Comparison of ENCODE assay signal across 21 cellular contexts in genomic region chr14:69017706-69018105, GRCh38. TPM values are rescaled to one million over a fixed set of nuclear protein-coding genes. Genes with fewer than 3 reads are reported as not detected.
DNase-seq lines count a peak whose midpoint lies in the region; ATAC-seq, FAIRE-seq and TF ChIP-seq lines count a peak whose summit lies in the region.
"Had no signal": no experiment of that assay in that cellular context is flagged by ENCODE, and none has a peak within 500 bp of the region (broad histone marks: within the 10 kb centered on the region; RNA-seq: fewer than 3 reads in every experiment).

No MANE protein-coding gene starts in this region.

- H3K36me3 ChIP-seq in HepG2 (replicated peaks in 1 of 2; ENCODE audit: control insufficient read depth in 1 of 2, insufficient read depth in 2 of 2, low read length in 2 of 2): no peaks in the 10 kb centered on the region
- H3K36me3 ChIP-seq in right lobe of liver: no peaks in the 10 kb centered on the region
- H3K36me3 ChIP-seq in K562 (ENCODE audit: control insufficient read depth, insufficient read depth, low read length): no peaks in the 10 kb centered on the region
- H3K36me3 ChIP-seq in heart left ventricle: no peaks in the 10 kb centered on the region
- H3K36me3 ChIP-seq: BLaER1, HAP-1 had no signal

- H3K9me3 ChIP-seq in HepG2 (ENCODE audit: low read length) (no peaks in the 10 kb centered on the region), right lobe of liver (no peaks in the 10 kb centered on the region), K562 (replicated peaks; ENCODE audit: control insufficient read depth, insufficient read depth, low read depth, low read length) (no peaks in the 10 kb centered on the region), heart left ventricle (no peaks in the 10 kb centered on the region)
- H3K9me3 ChIP-seq: BLaER1, Caco-2, HAP-1 had no signal

- H3K4me3 ChIP-seq in HepG2 (replicated peaks in 1 of 3; ENCODE audit: insufficient read depth in 1 of 3, low read depth in 2 of 3, low read length in 3 of 3): no peak overlapping the region
- no peak overlapping the region for H3K4me3 ChIP-seq in right lobe of liver
- no peak overlapping the region for H3K4me3 ChIP-seq in K562
- no peak overlapping the region for H3K4me3 ChIP-seq in heart left ventricle
- H3K4me3 ChIP-seq: BLaER1, GM23248, HAP-1 had no signal

- no peak for FAIRE-seq in HepG2 (lab: Jason Lieb, UNC)
- no peak for FAIRE-seq in K562 (lab: Jason Lieb, UNC)
- FAIRE-seq: A204.1, G401.6, GM12892 had no signal

- DNase-seq in HepG2 (ENCODE audit: low spot score) (no peak), right lobe of liver (no peak), K562 (ENCODE audit: extremely low read depth in 1 of 4, low spot score in 3 of 4) (peak; percentile 43 to 58 (median 54)), iPS-NIHi11 (ENCODE audit: low spot score) (peak; percentile 40), heart left ventricle (no peak), NCI-H2081 treated with DMSO at 0.1 percent for 48 hours (lab: John Stamatoyannopoulos, UW) (no peak)
- DNase-seq: Caco-2; CD4-positive, CD25-positive, alpha-beta regulatory T cell; CD8-positive, alpha-beta T cell; DMS153; DND-41; GM23248; HFFc6 had no signal

- H3K4me1 ChIP-seq in HepG2 (ENCODE audit: insufficient read depth, low read length) (peaks cover 27% of the 10 kb centered on the region), right lobe of liver (no peaks in the 10 kb centered on the region), K562 (replicated peaks in 1 of 2; ENCODE audit: control insufficient read depth in 2 of 2, insufficient read depth in 2 of 2, low read length in 2 of 2) (peaks cover 4% of the 10 kb centered on the region in 2 experiments; a peak in 3 of 5 replicates), heart left ventricle (peaks cover 0 to 14% (median 0%) of the 10 kb centered on the region in 12 donors)
- H3K4me1 ChIP-seq: Caco-2, HAP-1 had no signal

- H2AFZ ChIP-seq in HepG2 (ENCODE audit: low read length) (no peak overlapping the region), K562 (ENCODE audit: low read depth, low read length) (no peak overlapping the region)
- H2AFZ ChIP-seq: GM23248 had no signal

- H3K9me1 ChIP-seq in K562 (ENCODE audit: control insufficient read depth, insufficient read depth, low read length): no peaks in the 10 kb centered on the region

- H3K4me2 ChIP-seq in HepG2 (ENCODE audit: low read depth, low read length) (no peak overlapping the region), K562 (ENCODE audit: insufficient read depth, low read length) (no peak overlapping the region)
- H3K4me2 ChIP-seq: BLaER1 had no signal

- TF ChIP-seq POLR2A in HepG2 (IDR thresholded peaks at IDR 0.05; ENCODE audit: insufficient read depth in 1 of 2, low read depth in 2 of 2, low read length in 2 of 2) (no peak), right lobe of liver (IDR thresholded peaks at IDR 0.05) (no peak), K562 (conservative IDR thresholded peaks at IDR 0.05) (no peak), heart left ventricle (IDR thresholded peaks at IDR 0.05) (no peak)

- in situ Hi-C loops in HepG2 (cut with HindIII; ENCODE audit: extremely low pct_ligation_motif_present, low pct_unique_long_range_greater_than_20kb) (no loop called here), K562 (cut with MboI) (no loop called here)

- H3K9ac ChIP-seq in HepG2 (ENCODE audit: insufficient read depth, low read depth, low read length): no peak overlapping the region
- no peak overlapping the region for H3K9ac ChIP-seq in K562 (ENCODE audit: insufficient read depth in 1 of 2, low read depth in 2 of 2, low read length in 2 of 2)
- H3K9ac ChIP-seq: BLaER1, GM23248 had no signal

- intact Hi-C loops in HepG2 (cut with micrococcal nuclease; ENCODE audit: unreplicated experiment) (no loop called here), right lobe of liver (cut with DNase I) (no loop called here), K562 (cut with micrococcal nuclease) (no loop called here), heart left ventricle (cut with DNase I) (no loop called here)

- BruUV-seq in HepG2 (replicated peaks; lab: Mats Ljungman, UMichigan) (no TSS peak), K562 (replicated peaks; lab: Mats Ljungman, UMichigan) (no TSS peak)

- H4K20me1 ChIP-seq in HepG2 (ENCODE audit: insufficient read depth, low read length): no peaks in the 10 kb centered on the region
- H4K20me1 ChIP-seq in K562 (replicated peaks; ENCODE audit: control insufficient read depth, insufficient read depth, low read length): no peaks in the 10 kb centered on the region
- H4K20me1 ChIP-seq: BLaER1 had no signal

- CTCF ChIA-PET in HepG2 (lab: Yijun Ruan, JAX; ENCODE audit: low intra/inter-chr PET ratio, low total read pairs) (no interaction called here), K562 (lab: Yijun Ruan, JAX; ENCODE audit: low intra/inter-chr PET ratio) (no interaction called here)

- H3K27me3 ChIP-seq in HepG2 (ENCODE audit: control insufficient read depth in 1 of 2, insufficient read depth in 2 of 2, low read length in 2 of 2) (no peaks in the 10 kb centered on the region), right lobe of liver (no peaks in the 10 kb centered on the region), K562 (ENCODE audit: control insufficient read depth in 2 of 2, insufficient read depth in 2 of 2, low read length in 2 of 2) (no peaks in the 10 kb centered on the region), heart left ventricle (no peaks in the 10 kb centered on the region)
- H3K27me3 ChIP-seq: BLaER1 had no signal

- TF ChIP-seq EP300 in HepG2 (IDR thresholded peaks at IDR 0.05; ENCODE audit: low read depth in 2 of 2, low read length in 2 of 2) (no peak), HepG2 (CRISPR knock-in tag; IDR thresholded peaks at IDR 0.05; ENCODE audit: borderline replicate concordance) (no peak), K562 (IDR thresholded peaks at IDR 0.05; ENCODE audit: low read length) (no peak)

- TF ChIP-seq RAD21 in HepG2 (CRISPR knock-in tag; IDR thresholded peaks at IDR 0.05): no peak
- TF ChIP-seq RAD21 in K562 (CRISPR knock-in tag; conservative IDR thresholded peaks at IDR 0.05 in 1 of 2, IDR thresholded peaks at IDR 0.05 in 1 of 2): no peak

- H3K79me2 ChIP-seq in HepG2 (ENCODE audit: insufficient read depth, low read length) (no peaks in the 10 kb centered on the region), K562 (ENCODE audit: control insufficient read depth, insufficient read depth, low read length) (no peaks in the 10 kb centered on the region)

- 36% methylated on average over 4 of the region's 4 CpGs for WGBS in HepG2 (ENCODE audit: low lambda C conversion rate)
- WGBS in right lobe of liver (ENCODE audit: insufficient coverage, low coverage, low lambda C conversion rate, missing lambda C conversion rate): 86% methylated on average over 4 of the region's 4 CpGs
- 18% methylated on average over 1 of the region's 4 CpGs for WGBS in K562 (ENCODE audit: insufficient coverage, low coverage, missing lambda C conversion rate)
- WGBS in heart left ventricle, 4 donors: 84 to 94% (median 93%) methylated on average over 4 of the region's 4 CpGs

- ATAC-seq in HepG2 (no peak), right lobe of liver (no peak), K562 (no peak), HG02938 (IDR thresholded peaks at IDR 0.05; ENCODE audit: unreplicated experiment) (no peak), heart left ventricle (no peak)
- ATAC-seq: CD8-positive, alpha-beta T cell had no signal

- TF ChIP-seq CTCF in HepG2 (CRISPR knock-in tag; IDR thresholded peaks at IDR 0.05): no peak
- TF ChIP-seq CTCF in right lobe of liver (IDR thresholded peaks at IDR 0.05): no peak
- no peak for TF ChIP-seq CTCF in K562 (IDR thresholded peaks at IDR 0.05 in 2 of 3, conservative IDR thresholded peaks at IDR 0.05 in 1 of 3; ENCODE audit: insufficient read depth in 2 of 3, low read depth in 1 of 3, low read length in 3 of 3)
- TF ChIP-seq CTCF in heart left ventricle (IDR thresholded peaks at IDR 0.05): no peak

- POLR2A ChIA-PET in HepG2 (lab: Yijun Ruan, JAX): no interaction called here
- POLR2A ChIA-PET in K562 (lab: Yijun Ruan, JAX): interaction anchor here (0.6 kb wide), 1 partner anchor 369 kb away, joined by 3 read pairs; no protein-coding TSS in a partner anchor

- no peak overlapping the region for H3K27ac ChIP-seq in HepG2 (ENCODE audit: extremely low read length, insufficient read depth, low read length)
- H3K27ac ChIP-seq in right lobe of liver: no peak overlapping the region
- peak overlapping the region; percentile 44; the same call in 1 of the 3 replicates for H3K27ac ChIP-seq in K562 (ENCODE audit: extremely low read depth, low read depth, low read length)
- H3K27ac ChIP-seq in heart left ventricle: no peak overlapping the region
- H3K27ac ChIP-seq: 22Rv1, BLaER1, C4-2B, GM23248 had no signal

RNA-seq across cellular contexts. Expression of gene ACTN1, which starts 38.6 kb away (rescaled TPM):
- 58.6 and 62.4 TPM in 2 replicates for total RNA-seq in HepG2 (2016; rRNA removed; fragmentation: Illumina TruSeq; extraction: Trizol)
- 9.6 and 10.7 TPM in 2 replicates for total RNA-seq in HepG2 (2016; cell fraction: cytosol; rRNA removed; fragmentation: Illumina TruSeq; extraction: Trizol; ENCODE audit: low read depth)
- 55.0 and 63.6 TPM in 2 replicates for total RNA-seq in HepG2 (2016; cell fraction: insoluble cytoplasmic fraction; rRNA removed; fragmentation: Illumina TruSeq; extraction: Trizol)
- 25.2 and 28.3 TPM in 2 replicates for total RNA-seq in HepG2 (2016; cell fraction: membrane; rRNA removed; fragmentation: Illumina TruSeq; extraction: Trizol)
- 62.9 and 75.6 TPM in 2 replicates for total RNA-seq in HepG2 (2016; cell fraction: nucleus; rRNA removed; fragmentation: Illumina TruSeq; extraction: Trizol)
- polyA plus RNA-seq in HepG2 (2011; rRNA removed): 152 and 162 TPM in 2 replicates
- polyA plus RNA-seq in HepG2 (2011; cell fraction: cytosol; rRNA removed): 97.7 and 136 TPM in 2 replicates
- 162 and 195 TPM in 2 replicates for polyA plus RNA-seq in HepG2 (2011; cell fraction: nucleus; rRNA removed)
- 109 and 118 TPM in 2 replicates for polyA plus RNA-seq in HepG2 (2012)
- 8.0 and 10.4 TPM in 2 replicates for polyA plus RNA-seq in HepG2 (2016; cell fraction: cytosol; fragmentation: Illumina TruSeq; extraction: Trizol; ENCODE audit: low read depth)
- 67.9 and 88.1 TPM in 2 replicates for polyA plus RNA-seq in HepG2 (2016; cell fraction: insoluble cytoplasmic fraction; fragmentation: Illumina TruSeq; extraction: Trizol; ENCODE audit: low read depth)
- 15.3 and 18.8 TPM in 2 replicates for polyA plus RNA-seq in HepG2 (2016; cell fraction: membrane; fragmentation: Illumina TruSeq; extraction: Trizol; ENCODE audit: low read depth)
- polyA plus RNA-seq in HepG2 (2016; cell fraction: nucleus; fragmentation: Illumina TruSeq; extraction: Trizol; ENCODE audit: insufficient read depth, low read depth): 91.6 and 93.8 TPM in 2 replicates
- polyA minus RNA-seq in HepG2 (2011; rRNA and poly(A)+ RNA removed; ENCODE audit: low replicate concordance): 144 and 214 TPM in 2 replicates
- polyA minus RNA-seq in HepG2 (2011; cell fraction: cytosol; rRNA and poly(A)+ RNA removed): 167 and 168 TPM in 2 replicates
- 119 and 126 TPM in 2 replicates for polyA minus RNA-seq in HepG2 (2011; cell fraction: nucleus; rRNA and poly(A)+ RNA removed)
- 100 to 1,000 TPM in 3 of 6 experiments, 10 to 100 TPM in 3; 53.1 to 145 (median 100) TPM for total RNA-seq in right lobe of liver
- 54.6 and 92.3 TPM in 2 replicates for total RNA-seq in K562 (2011; cell fraction: chromatin; rRNA removed; ENCODE audit: low replicate concordance)
- 49.7 and 53.4 TPM in 2 replicates for total RNA-seq in K562 (2011; cell fraction: nucleolus; rRNA removed)
- 46.1 and 65.6 TPM in 2 replicates for total RNA-seq in K562 (2011; cell fraction: nucleoplasm; rRNA removed)
- 42.5 and 47.3 TPM in 2 replicates for total RNA-seq in K562 (2014; rRNA removed)
- total RNA-seq in K562 (2014; rRNA removed; fragmentation: Illumina TruSeq; extraction: Trizol): 15.9 and 16.8 TPM in 2 replicates
- total RNA-seq in K562 (2015; rRNA removed; fragmentation: Illumina TruSeq; extraction: Trizol): 26.1 and 26.8 TPM in 2 replicates
- total RNA-seq in K562 (2021): 62.3 and 67.7 TPM in 2 replicates
- polyA plus RNA-seq in K562 (2011; rRNA removed): 37.3 and 44.7 TPM in 2 replicates
- 33.0 and 71.5 TPM in 2 replicates for polyA plus RNA-seq in K562 (2011; cell fraction: cytosol; rRNA removed)
- polyA plus RNA-seq in K562 (2011; cell fraction: nucleus; rRNA removed): 38.8 and 47.1 TPM in 2 replicates
- 63.9 and 83.3 TPM in 2 replicates for polyA plus RNA-seq in K562 (2012)
- polyA plus RNA-seq in K562 (2014; fragmentation: Illumina TruSeq; extraction: Trizol): 56.9 and 59.2 TPM in 2 replicates
- 1 to 10 TPM; 2.2 to 5.6 TPM for polyA plus RNA-seq in K562 (2014; fragmentation: Nextera tagmentation; extraction: Ambion mirVana)
- 30.8 and 34.5 TPM in 2 replicates for polyA plus RNA-seq in K562 (2014; rRNA removed)
- 50.7 and 52.2 TPM in 2 replicates for polyA minus RNA-seq in K562 (2011; rRNA and poly(A)+ RNA removed)
- polyA minus RNA-seq in K562 (2011; cell fraction: cytosol; rRNA and poly(A)+ RNA removed): 66.1 and 73.5 TPM in 2 replicates
- polyA minus RNA-seq in K562 (2011; cell fraction: nucleus; rRNA and poly(A)+ RNA removed): 25.3 and 32.7 TPM in 2 replicates
- 100 to 1,000 TPM in 6 of 9 donors, 10 to 100 TPM in 3; 63.6 to 252 (median 110) TPM for total RNA-seq in heart left ventricle
- polyA plus RNA-seq in heart left ventricle: 10 to 100 TPM; 48.4 to 88.2 TPM

Comparison
In these comparisons a context has a peak if more than half of its experiments do, and no peak if none do; other contexts are left out.
1. DNase-seq: peak in K562 (4 of 4) and iPS-NIHi11 (single experiment); none in HepG2 (single experiment), right lobe of liver (0 of 3), heart left ventricle (0 of 5) and NCI-H2081 treated with DMSO at 0.1 percent for 48 hours (single experiment).
2. Of the 241 proteins assayed by ChIP-seq in both HepG2 and K562: peak only in HepG2: HNRNPK and PCBP1; only in K562: PCBP2; in both: none; in neither: 238.